9 cellular contexts compared by ENCODE assay signal in genomic region chr1:165829888-165830287, GRCh38. TPM values are rescaled to one million over a fixed set of nuclear protein-coding genes. Genes with fewer than 3 reads are reported as not detected.
A peak's percentile ranks its signal among the peaks of the same experiment; 100 is the strongest.
DNase-seq lines count a peak whose midpoint lies in the region; ATAC-seq and TF ChIP-seq lines count a peak whose summit lies in the region.
"Had no signal": no experiment of that assay in that cellular context is flagged by ENCODE, and none has a peak within 500 bp of the region (broad histone marks: within the 10 kb centered on the region; RNA-seq: fewer than 3 reads in every experiment).

No MANE protein-coding gene starts in this region.

- TF ChIP-seq CTCF in HCT116 (IDR thresholded peaks at IDR 0.05 in 2 of 3, conservative IDR thresholded peaks at IDR 0.05 in 1 of 3; ENCODE audit: borderline replicate concordance in 1 of 3, insufficient read depth in 1 of 3, low read depth in 2 of 3, low read length in 2 of 3): no peak
- no peak for TF ChIP-seq CTCF in WTC11 (IDR thresholded peaks at IDR 0.05)
- TF ChIP-seq CTCF in Peyer's patch (IDR thresholded peaks at IDR 0.05): no peak

- no peak for TF ChIP-seq POLR2A in HCT116 (IDR thresholded peaks at IDR 0.05; ENCODE audit: borderline replicate concordance, extremely low read depth, insufficient read depth, insufficient read length)
- no peak for TF ChIP-seq POLR2A in Peyer's patch (IDR thresholded peaks at IDR 0.05)

- ATAC-seq in HCT116 (no peak), WTC11 (no peak), GM21367 (IDR thresholded peaks at IDR 0.05; ENCODE audit: unreplicated experiment) (no peak)

- TF ChIP-seq RAD21 in HCT116 (IDR thresholded peaks at IDR 0.05; ENCODE audit: low read depth): no peak

- 0 out of 2 replicates have a peak, but pooled peaks cover 3% of the 10 kb centered on the region for H3K9me3 Mint-ChIP-seq in WTC11

- POLR2A ChIA-PET in HCT116 (lab: Charles Lee): interaction anchor here (1.0 to 2.3 kb wide), 2 partner anchors 42 to 61 kb away, joined by 4 to 9 read pairs; partner anchors contain the start of gene TMCO1
- POLR2A ChIA-PET in WTC11 (lab: Charles Lee): no interaction called here

- CTCF ChIA-PET in HCT116 (lab: Charles Lee): no interaction called here
- CTCF ChIA-PET in WTC11 (lab: Charles Lee): interaction anchor here (0.6 to 1.5 kb wide), 2 partner anchors 39 to 42 kb away, joined by 3 to 4 read pairs; no protein-coding TSS in a partner anchor

- H2AFZ ChIP-seq in HCT116 (ENCODE audit: low read depth, low read length, poor library complexity, severe bottlenecking): no peak overlapping the region

- H3K4me3 Mint-ChIP-seq in WTC11: peak overlapping the region; percentile 88

- H3K27me3 Mint-ChIP-seq in WTC11 (ENCODE audit: low read depth): no peaks in the 10 kb centered on the region

- H3K27me3 ChIP-seq in BLaER1 treated with 17β-estradiol and CSF1 and Interleukin-3, amounts not matched to agents 10 nM and 100 nM: no peaks in the 10 kb centered on the region
- H3K27me3 ChIP-seq in HCT116 (ENCODE audit: insufficient read depth, low read length): no peaks in the 10 kb centered on the region
- H3K27me3 ChIP-seq in mucosa of stomach (ENCODE audit: control insufficient read depth, insufficient read depth, low read length): no peaks in the 10 kb centered on the region
- no peaks in the 10 kb centered on the region for H3K27me3 ChIP-seq in Peyer's patch

- H3K9me2 ChIP-seq in HCT116 (ENCODE audit: insufficient read depth): no peaks in the 10 kb centered on the region

- intact Hi-C loops in HCT116 (cut with micrococcal nuclease): loop anchor here (2.0 to 5.0 kb wide), 2 partner anchors 61 to 82 kb away; partner anchors contain the start of gene TMCO1

- no TSS peak for BruUV-seq in HCT116 (replicated peaks; lab: Mats Ljungman, UMichigan)

- H3K27ac ChIP-seq in BLaER1 treated with 17β-estradiol and CSF1 and Interleukin-3, amounts not matched to agents 10 nM and 100 nM: peak overlapping the region in 10 of 11 experiments; percentile 80 to 99 (median 98); a peak in 17 of 22 replicates
- H3K27ac ChIP-seq in HCT116 (ENCODE audit: low read depth, low read length): peak overlapping the region; percentile 90; the same call in 1 of the 2 replicates
- H3K27ac ChIP-seq in caudate nucleus (ENCODE audit: low read depth, low read length): no peak overlapping the region
- H3K27ac ChIP-seq in Peyer's patch: no peak overlapping the region

- peaks cover 77% of the 10 kb centered on the region for H3K79me2 ChIP-seq in HCT116 (ENCODE audit: insufficient read depth, low read length)

- H3K27ac Mint-ChIP-seq in WTC11: no peak overlapping the region

- H3K9me3 ChIP-seq in BLaER1 treated with 17β-estradiol and CSF1 and Interleukin-3, amounts not matched to agents 10 nM and 100 nM (replicated peaks in 1 of 11): no peaks in the 10 kb centered on the region; a peak in 1 of 22 replicates
- no peaks in the 10 kb centered on the region for H3K9me3 ChIP-seq in HCT116 (ENCODE audit: control insufficient read depth in 1 of 2, insufficient read depth in 1 of 2, low read depth in 1 of 2, low read length in 2 of 2)
- H3K9me3 ChIP-seq in mucosa of stomach (ENCODE audit: control insufficient read depth, low read length): no peaks in the 10 kb centered on the region
- no peaks in the 10 kb centered on the region for H3K9me3 ChIP-seq in Peyer's patch

- peak overlapping the region; percentile 85 to 98 (median 97); a peak in 20 of 22 replicates for H3K9ac ChIP-seq in BLaER1 treated with 17β-estradiol and CSF1 and Interleukin-3, amounts not matched to agents 10 nM and 100 nM
- no peak overlapping the region for H3K9ac ChIP-seq in HCT116 (ENCODE audit: low read length)
- peak overlapping the region; percentile 91 for H3K9ac ChIP-seq in mucosa of stomach (ENCODE audit: low read length)

- H3K4me3 ChIP-seq in BLaER1 treated with 17β-estradiol and CSF1 and Interleukin-3, amounts not matched to agents 10 nM and 100 nM: peak overlapping the region in 9 of 10 experiments; percentile 66 to 89 (median 80); a peak in 17 of 20 replicates
- H3K4me3 ChIP-seq in HCT116 (replicated peaks in 1 of 2; ENCODE audit: low read depth in 1 of 2, low read length in 2 of 2) (no peak overlapping the region; a peak in 1 of 4 replicates), mucosa of stomach (ENCODE audit: low read length) (no peak overlapping the region), Peyer's patch (peak overlapping the region in 1 of 4 donors; percentile 100)

- H3K4me2 ChIP-seq in BLaER1 treated with 17β-estradiol and CSF1 and Interleukin-3, amounts not matched to agents 10 nM and 100 nM: peak overlapping the region; percentile 79 to 96 (median 91)
- H3K4me2 ChIP-seq in HCT116 (ENCODE audit: low read length): peak overlapping the region; percentile 85; the same call in 1 of the 2 replicates

- DNase-seq in HCT116 (ENCODE audit: low read depth, low spot score): no peak
- DNase-seq in WTC11 (ENCODE audit: low spot score): no peak
- DNase-seq in GF-D8 (lab: John Stamatoyannopoulos, UW): no peak
- no peak for DNase-seq in caudate nucleus (lab: John Stamatoyannopoulos, UW)
- no peak for DNase-seq in Peyer's patch
- DNase-seq: EL had no signal

- RAD21 ChIA-PET in HCT116 (lab: Charles Lee; ENCODE audit: low non-redundant PET in 1 of 2, low total read pairs in 2 of 2, uncharacterized antibody in 2 of 2, unreplicated experiment in 2 of 2): no interaction called here

- peaks cover 18 to 37% (median 33%) of the 10 kb centered on the region in 10 experiments for H3K4me1 ChIP-seq in BLaER1 treated with 17β-estradiol and CSF1 and Interleukin-3, amounts not matched to agents 10 nM and 100 nM
- H3K4me1 ChIP-seq in HCT116 (ENCODE audit: control insufficient read depth in 1 of 2, insufficient read depth in 2 of 2, low read length in 2 of 2) (peaks cover 13 to 18% of the 10 kb centered on the region in 2 experiments; a peak in 3 of 4 replicates), mucosa of stomach (ENCODE audit: control insufficient read depth, insufficient read depth, low read length) (peaks cover 17% of the 10 kb centered on the region), Peyer's patch (peaks cover 0 to 18% (median 6%) of the 10 kb centered on the region in 4 donors)

- H3K36me3 ChIP-seq in BLaER1 treated with 17β-estradiol and CSF1 and Interleukin-3, amounts not matched to agents 10 nM and 100 nM: peaks cover 0 to 20% (median 10%) of the 10 kb centered on the region in 11 experiments; a peak in 9 of 22 replicates
- H3K36me3 ChIP-seq in HCT116 (ENCODE audit: control insufficient read depth in 1 of 2, insufficient read depth in 2 of 2, low read length in 2 of 2): peaks cover 0 to 6% of the 10 kb centered on the region in 2 experiments; a peak in 1 of 4 replicates
- no peaks in the 10 kb centered on the region for H3K36me3 ChIP-seq in mucosa of stomach (ENCODE audit: control insufficient read depth, insufficient read depth, low read length)
- no peaks in the 10 kb centered on the region for H3K36me3 ChIP-seq in Peyer's patch

- H3K4me1 Mint-ChIP-seq in WTC11: peaks cover 48% of the 10 kb centered on the region

- H3K36me3 Mint-ChIP-seq in WTC11: peaks cover 11% of the 10 kb centered on the region

- H4K20me1 ChIP-seq in BLaER1 treated with 17β-estradiol and CSF1 and Interleukin-3, amounts not matched to agents 10 nM and 100 nM: peaks cover 4 to 59% (median 42%) of the 10 kb centered on the region in 11 experiments; a peak in 20 of 22 replicates
- H4K20me1 ChIP-seq in HCT116 (ENCODE audit: insufficient read depth): peaks cover 14% of the 10 kb centered on the region; the same call in 1 of the 2 replicates

TF ChIP-seq in HCT116, 20 proteins besides CTCF, POLR2A, EP300 and RAD21:
- TF ChIP-seq CBX3 (IDR thresholded peaks at IDR 0.05; ENCODE audit: low read depth) (no peak), MAX (IDR thresholded peaks at IDR 0.05) (no peak), ZFX (IDR thresholded peaks at IDR 0.05) (no peak)
TF ChIP-seq in HCT116: peak in this region for 0.

TF ChIP-seq in WTC11, 78 proteins besides CTCF, POLR2A, EP300 and RAD21 (continues in another document):
- TF ChIP-seq FOXP4 (CRISPR knock-in tag; IDR thresholded peaks at IDR 0.05) (no peak), ERG (CRISPR knock-in tag; IDR thresholded peaks at IDR 0.05) (no peak), GRHL2 (CRISPR knock-in tag; IDR thresholded peaks at IDR 0.05; ENCODE audit: insufficient replicate concordance, severe bottlenecking) (no peak)

RNA-seq across cellular contexts. Expression of gene UCK2, which starts 2.5 kb away (rescaled TPM):
- total RNA-seq in HCT116 (2021; ENCODE audit: unreplicated experiment): 88.4 TPM
- polyA plus RNA-seq in HCT116 (2012): 68.7 and 69.1 TPM in 2 replicates
- total RNA-seq in WTC11 (2021): 74.3 to 85.7 TPM (median 79.2 TPM) in 3 replicates
- total RNA-seq in Peyer's patch: 100 to 1,000 TPM in 2 of 4 donors, 10 to 100 TPM in 2; 36.3 to 117 (median 84.7) TPM

Comparison
In these comparisons a context has a peak if more than half of its experiments do, and no peak if none do; other contexts are left out.
1. H3K27ac ChIP-seq: peak in BLaER1 treated with 17β-estradiol and CSF1 and Interleukin-3, amounts not matched to agents 10 nM and 100 nM (10 of 11) and HCT116 (single experiment); none in caudate nucleus (single experiment) and Peyer's patch (0 of 4).
2. H3K4me3 ChIP-seq: peak in BLaER1 treated with 17β-estradiol and CSF1 and Interleukin-3, amounts not matched to agents 10 nM and 100 nM (9 of 10); none in HCT116 (0 of 2) and mucosa of stomach (single experiment).